Comparison of ENCODE assay signal across 8 cellular contexts in the genomic region with DNA sequence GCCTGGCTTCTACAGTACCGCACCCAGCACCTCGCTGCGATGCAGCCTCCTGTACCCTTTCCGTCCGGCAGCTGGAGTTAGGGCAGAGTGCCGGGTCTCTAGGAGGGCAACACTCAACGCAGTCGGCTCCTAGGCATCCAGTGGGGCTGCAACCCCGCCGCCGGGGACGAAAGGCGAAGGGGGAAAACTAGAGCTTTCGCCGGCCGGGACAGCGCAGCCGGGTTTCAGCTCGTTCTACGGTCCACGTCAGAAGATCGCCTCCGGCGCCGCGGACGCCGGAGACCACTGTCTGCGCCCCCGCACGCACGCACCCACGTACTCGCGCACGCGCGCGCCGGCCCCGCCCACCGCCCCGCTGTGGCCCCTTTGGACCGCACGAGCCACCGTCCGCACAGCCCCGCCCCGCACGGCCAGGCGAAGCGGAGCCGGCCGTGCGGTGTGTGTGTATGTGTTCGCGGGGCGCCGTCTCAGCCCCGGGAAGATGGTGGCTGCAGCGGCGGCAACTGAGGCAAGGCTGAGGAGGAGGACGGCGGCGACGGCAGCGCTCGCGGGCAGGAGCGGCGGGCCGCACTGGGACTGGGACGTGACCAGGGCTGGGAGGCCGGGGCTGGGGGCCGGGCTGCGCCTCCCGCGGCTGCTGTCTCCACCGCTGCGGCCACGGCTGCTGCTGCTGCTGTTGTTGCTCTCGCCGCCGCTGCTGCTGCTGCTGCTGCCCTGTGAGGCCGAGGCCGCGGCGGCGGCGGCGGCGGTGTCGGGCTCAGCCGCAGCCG. TPM values are rescaled to one million over a fixed set of nuclear protein-coding genes. Genes with fewer than 3 reads are reported as not detected.
DNase-seq lines count a peak whose midpoint lies in the region; ATAC-seq, FAIRE-seq and TF ChIP-seq lines count a peak whose summit lies in the region.

Gene ATRN (plus strand): TSS at position 392 of the 770 bp plus-strand sequence. CDS start 90 bp downstream, at position 482.

- TF ChIP-seq CTCF in A673 (conservative IDR thresholded peaks at IDR 0.05; ENCODE audit: low read depth, low read length) (no peak), WTC11 (IDR thresholded peaks at IDR 0.05) (no peak), bronchial epithelial cell (IDR thresholded peaks at IDR 0.05; ENCODE audit: insufficient read depth, low read length, severe bottlenecking) (no peak)

- H3K27me3 ChIP-seq in A673 (replicated peaks; ENCODE audit: insufficient read depth, low read depth, low read length, poor library complexity) (no peaks in the 10 kb centered on the region), bronchial epithelial cell (ENCODE audit: control insufficient read depth, insufficient read depth, low read length) (no peaks in the 10 kb centered on the region), small intestine (ENCODE audit: control insufficient read depth in 2 of 2, insufficient read depth in 2 of 2, low read length in 2 of 2) (no peaks in the 10 kb centered on the region)

- POLR2A ChIA-PET in A673 (lab: Charles Lee; ENCODE audit: low non-redundant PET) (interaction anchor here (0.6 kb wide), 2 partner anchors 19 to 46 kb away, joined by 3 to 6 read pairs; no protein-coding TSS in a partner anchor), WTC11 (lab: Charles Lee) (interaction anchor here (0.6 to 1.6 kb wide), 3 partner anchors 9 to 62 kb away, joined by 3 to 7 read pairs (median 4); no protein-coding TSS in a partner anchor)

- H3K36me3 ChIP-seq in A673 (ENCODE audit: insufficient read depth, low read length, poor library complexity, severe bottlenecking) (no peaks in the 10 kb centered on the region), bronchial epithelial cell (ENCODE audit: control insufficient read depth, insufficient read depth, low read length) (no peaks in the 10 kb centered on the region), small intestine (ENCODE audit: control insufficient read depth in 2 of 2, insufficient read depth in 2 of 2, low read length in 2 of 2) (no peaks in the 10 kb centered on the region)

- no peaks in the 10 kb centered on the region for H3K9me3 Mint-ChIP-seq in WTC11

- H3K9me3 ChIP-seq in A673 (ENCODE audit: low read depth, low read length, poor library complexity, severe bottlenecking): no peaks in the 10 kb centered on the region
- no peaks in the 10 kb centered on the region for H3K9me3 ChIP-seq in small intestine (ENCODE audit: control insufficient read depth, low read depth)

- peak within 1 kb of the TSS; percentile 90 for H3K4me3 Mint-ChIP-seq in WTC11

- peaks cover 14% of the 10 kb centered on the region for H3K4me1 Mint-ChIP-seq in WTC11

- H3K27ac ChIP-seq in A673 (ENCODE audit: low read depth, low read length, poor library complexity, severe bottlenecking) (peak within 1 kb of the TSS; percentile 81), small intestine (ENCODE audit: low read depth in 1 of 2, low read length in 1 of 2) (peak within 1 kb of the TSS; percentile 75 to 84)

- WGBS in small intestine, 3 donors: 1% methylated on average over 70 to 95 of the region's 95 CpGs

- BruUV-seq in A673 (replicated peaks; lab: Mats Ljungman, UMichigan): no TSS peak

- DNase-seq in A673 (ENCODE audit: low spot score) (peak; percentile 94), NCI-H2171 treated with DMSO at 0.1 percent for 48 hours (lab: John Stamatoyannopoulos, UW) (peak; percentile 81), WTC11 (ENCODE audit: low spot score) (peak; percentile 82), bronchial epithelial cell (ENCODE audit: low read depth) (peak; percentile 68), iPS-NIHi7 (ENCODE audit: extremely low spot score) (peak; percentile 94), small intestine (peak; percentile 80)

- ATAC-seq in HG03064 (IDR thresholded peaks at IDR 0.05; ENCODE audit: low read depth, unreplicated experiment): peak; percentile 75
- peak; percentile 87 for ATAC-seq in WTC11

- CTCF ChIA-PET in A673 (lab: Charles Lee): interaction anchor here (0.5 to 1.5 kb wide), 2 partner anchors 9 to 64 kb away, joined by 3 read pairs; no protein-coding TSS in a partner anchor
- CTCF ChIA-PET in WTC11 (lab: Charles Lee): no interaction called here

- peaks cover 62% of the 10 kb centered on the region for H3K27me3 Mint-ChIP-seq in WTC11 (ENCODE audit: low read depth)

- peaks cover 11% of the 10 kb centered on the region for H3K4me1 ChIP-seq in A673 (ENCODE audit: insufficient read depth, low read length, poor library complexity, severe bottlenecking)
- H3K4me1 ChIP-seq in small intestine (ENCODE audit: control insufficient read depth in 2 of 2, insufficient read depth in 1 of 2, low read depth in 1 of 2, low read length in 1 of 2): peaks cover 2 to 17% of the 10 kb centered on the region in 2 donors

- no peaks in the 10 kb centered on the region for H3K36me3 Mint-ChIP-seq in WTC11

- TF ChIP-seq POLR2A in GM18526 (IDR thresholded peaks at IDR 0.05; ENCODE audit: extremely low read depth, insufficient read length): peak; percentile 93

- no peak within 1 kb of the TSS for H3K27ac Mint-ChIP-seq in WTC11

- FAIRE-seq in bronchial epithelial cell (lab: Jason Lieb, UNC) (no peak), small intestine (lab: Jason Lieb, UNC) (no peak)

- intact Hi-C loops in A673 (cut with micrococcal nuclease; ENCODE audit: unreplicated experiment): no loop called here

- H3K4me3 ChIP-seq in A673 (ENCODE audit: low read depth, low read length, poor library complexity, severe bottlenecking) (peak within 1 kb of the TSS; percentile 99), bronchial epithelial cell (ENCODE audit: low read depth, low read length) (peak within 1 kb of the TSS; percentile 64), small intestine (ENCODE audit: low read depth in 1 of 2, low read length in 2 of 2) (peak within 1 kb of the TSS; percentile 90 to 98)

TF ChIP-seq in WTC11, 78 proteins besides CTCF, POLR2A, EP300 and RAD21 (continues in another document):
- no peak for TF ChIP-seq OVOL2 (CRISPR knock-in tag; IDR thresholded peaks at IDR 0.05; ENCODE audit: borderline replicate concordance)
- no peak for TF ChIP-seq SMAD4 (CRISPR knock-in tag; IDR thresholded peaks at IDR 0.05)
- TF ChIP-seq IRF2 (CRISPR knock-in tag; IDR thresholded peaks at IDR 0.05; ENCODE audit: borderline replicate concordance, low read depth): no peak
- TF ChIP-seq SP1 (CRISPR knock-in tag; conservative IDR thresholded peaks at IDR 0.05): peak; percentile 99
- TF ChIP-seq NR3C1 (CRISPR knock-in tag; conservative IDR thresholded peaks at IDR 0.05; ENCODE audit: low read depth): no peak; the same call in 1 of the 2 replicates
- peak; percentile 79; the same call in 1 of the 2 replicates for TF ChIP-seq KAT7 (CRISPR knock-in tag; IDR thresholded peaks at IDR 0.05; ENCODE audit: borderline replicate concordance)
- TF ChIP-seq FOXK1 (CRISPR knock-in tag; IDR thresholded peaks at IDR 0.05): peak; percentile 76
- TF ChIP-seq, protein P1, sequence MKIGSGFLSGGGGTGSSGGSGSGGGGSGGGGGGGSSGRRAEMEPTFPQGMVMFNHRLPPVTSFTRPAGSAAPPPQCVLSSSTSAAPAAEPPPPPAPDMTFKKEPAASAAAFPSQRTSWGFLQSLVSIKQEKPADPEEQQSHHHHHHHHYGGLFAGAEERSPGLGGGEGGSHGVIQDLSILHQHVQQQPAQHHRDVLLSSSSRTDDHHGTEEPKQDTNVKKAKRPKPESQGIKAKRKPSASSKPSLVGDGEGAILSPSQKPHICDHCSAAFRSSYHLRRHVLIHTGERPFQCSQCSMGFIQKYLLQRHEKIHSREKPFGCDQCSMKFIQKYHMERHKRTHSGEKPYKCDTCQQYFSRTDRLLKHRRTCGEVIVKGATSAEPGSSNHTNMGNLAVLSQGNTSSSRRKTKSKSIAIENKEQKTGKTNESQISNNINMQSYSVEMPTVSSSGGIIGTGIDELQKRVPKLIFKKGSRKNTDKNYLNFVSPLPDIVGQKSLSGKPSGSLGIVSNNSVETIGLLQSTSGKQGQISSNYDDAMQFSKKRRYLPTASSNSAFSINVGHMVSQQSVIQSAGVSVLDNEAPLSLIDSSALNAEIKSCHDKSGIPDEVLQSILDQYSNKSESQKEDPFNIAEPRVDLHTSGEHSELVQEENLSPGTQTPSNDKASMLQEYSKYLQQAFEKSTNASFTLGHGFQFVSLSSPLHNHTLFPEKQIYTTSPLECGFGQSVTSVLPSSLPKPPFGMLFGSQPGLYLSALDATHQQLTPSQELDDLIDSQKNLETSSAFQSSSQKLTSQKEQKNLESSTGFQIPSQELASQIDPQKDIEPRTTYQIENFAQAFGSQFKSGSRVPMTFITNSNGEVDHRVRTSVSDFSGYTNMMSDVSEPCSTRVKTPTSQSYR (CRISPR knock-in tag; IDR thresholded peaks at IDR 0.05): no peak
- TF ChIP-seq, protein P2, sequence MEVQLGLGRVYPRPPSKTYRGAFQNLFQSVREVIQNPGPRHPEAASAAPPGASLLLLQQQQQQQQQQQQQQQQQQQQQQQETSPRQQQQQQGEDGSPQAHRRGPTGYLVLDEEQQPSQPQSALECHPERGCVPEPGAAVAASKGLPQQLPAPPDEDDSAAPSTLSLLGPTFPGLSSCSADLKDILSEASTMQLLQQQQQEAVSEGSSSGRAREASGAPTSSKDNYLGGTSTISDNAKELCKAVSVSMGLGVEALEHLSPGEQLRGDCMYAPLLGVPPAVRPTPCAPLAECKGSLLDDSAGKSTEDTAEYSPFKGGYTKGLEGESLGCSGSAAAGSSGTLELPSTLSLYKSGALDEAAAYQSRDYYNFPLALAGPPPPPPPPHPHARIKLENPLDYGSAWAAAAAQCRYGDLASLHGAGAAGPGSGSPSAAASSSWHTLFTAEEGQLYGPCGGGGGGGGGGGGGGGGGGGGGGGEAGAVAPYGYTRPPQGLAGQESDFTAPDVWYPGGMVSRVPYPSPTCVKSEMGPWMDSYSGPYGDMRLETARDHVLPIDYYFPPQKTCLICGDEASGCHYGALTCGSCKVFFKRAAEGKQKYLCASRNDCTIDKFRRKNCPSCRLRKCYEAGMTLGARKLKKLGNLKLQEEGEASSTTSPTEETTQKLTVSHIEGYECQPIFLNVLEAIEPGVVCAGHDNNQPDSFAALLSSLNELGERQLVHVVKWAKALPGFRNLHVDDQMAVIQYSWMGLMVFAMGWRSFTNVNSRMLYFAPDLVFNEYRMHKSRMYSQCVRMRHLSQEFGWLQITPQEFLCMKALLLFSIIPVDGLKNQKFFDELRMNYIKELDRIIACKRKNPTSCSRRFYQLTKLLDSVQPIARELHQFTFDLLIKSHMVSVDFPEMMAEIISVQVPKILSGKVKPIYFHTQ (CRISPR knock-in tag; IDR thresholded peaks at IDR 0.05): no peak
- no peak for TF ChIP-seq EMX1 (CRISPR knock-in tag; IDR thresholded peaks at IDR 0.05)
- TF ChIP-seq, protein P3, sequence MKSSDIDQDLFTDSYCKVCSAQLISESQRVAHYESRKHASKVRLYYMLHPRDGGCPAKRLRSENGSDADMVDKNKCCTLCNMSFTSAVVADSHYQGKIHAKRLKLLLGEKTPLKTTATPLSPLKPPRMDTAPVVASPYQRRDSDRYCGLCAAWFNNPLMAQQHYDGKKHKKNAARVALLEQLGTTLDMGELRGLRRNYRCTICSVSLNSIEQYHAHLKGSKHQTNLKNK (CRISPR knock-in tag; IDR thresholded peaks at IDR 0.05): no peak

RNA-seq across cellular contexts. Expression of gene ATRN, which starts in this region (rescaled TPM):
- total RNA-seq in A673 (2021) (27.1 and 29.6 TPM in 2 replicates), WTC11 (2021) (19.2 to 19.9 TPM (median 19.9 TPM) in 3 replicates), bronchial epithelial cell (50.0 and 55.0 TPM in 2 replicates)
- 10 to 100 TPM; 11.4 to 24.8 (median 13.8) TPM for polyA plus RNA-seq in small intestine

Comparison
In these comparisons a context has a peak if more than half of its experiments do, and no peak if none do; other contexts are left out.
1. Peak in every context shown above with its lines: DNase-seq, ATAC-seq, H3K4me3 ChIP-seq and H3K27ac ChIP-seq.